29 cellular contexts compared by ENCODE assay signal in the genomic region with DNA sequence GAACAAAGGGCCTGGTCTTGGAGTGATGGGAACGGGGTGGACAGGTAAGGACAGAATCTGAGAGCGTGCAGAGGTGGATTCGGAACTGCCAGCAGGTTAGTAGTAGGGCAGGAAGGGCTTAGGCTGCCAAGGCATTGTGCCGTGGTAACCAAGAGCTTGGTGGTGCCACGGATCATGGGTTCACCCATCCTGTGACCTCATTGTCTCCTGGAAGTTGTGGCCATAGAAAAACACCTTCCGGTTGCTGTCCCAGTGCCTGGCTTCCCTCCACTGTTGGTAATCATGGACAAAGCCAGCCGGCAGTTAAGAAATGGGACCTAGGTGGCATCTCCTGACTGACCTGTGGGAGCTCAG. TPM values are rescaled to one million over a fixed set of nuclear protein-coding genes. Genes with fewer than 3 reads are reported as not detected.
DNase-seq lines count a peak whose midpoint lies in the region; ATAC-seq and TF ChIP-seq lines count a peak whose summit lies in the region.
"Had no signal": no experiment of that assay in that cellular context is flagged by ENCODE, and none has a peak within 500 bp of the region (broad histone marks: within the 10 kb centered on the region; RNA-seq: fewer than 3 reads in every experiment).

No MANE protein-coding gene starts in this region.

- H3K36me3 ChIP-seq in esophagus squamous epithelium, result peaks cover 0 to 81% (median 5%) of the 10 kb centered on the region in 3 donors
- peaks cover 16 to 82% (median 44%) of the 10 kb centered on the region in 4 donors for H3K36me3 ChIP-seq in upper lobe of left lung
- H3K36me3 ChIP-seq: ovary had no signal

- TF ChIP-seq POLR2A in esophagus squamous epithelium (IDR thresholded peaks at IDR 0.05) (no peak), upper lobe of left lung (IDR thresholded peaks at IDR 0.05) (no peak)

- no peak overlapping the region for H3K4me3 Mint-ChIP-seq in nephron
- H3K4me3 Mint-ChIP-seq: activated CD8-positive, alpha-beta memory T cell treated with anti-CD3 and anti-CD28 coated beads, Interleukin-2, amount 10 ng/mL, durations not matched to agents 7 days and 5 days; activated T-cell treated with anti-CD3 and anti-CD28 coated beads, Interleukin-2, amount 50 U/mL, for 72 hours; naive thymus-derived CD8-positive, alpha-beta T cell had no signal

- H3K9me3 ChIP-seq in esophagus squamous epithelium (no peaks in the 10 kb centered on the region), upper lobe of left lung (no peaks in the 10 kb centered on the region)
- H3K9me3 ChIP-seq: BLaER1, body of pancreas, ovary, thoracic aorta had no signal

- TF ChIP-seq EP300 in upper lobe of left lung (IDR thresholded peaks at IDR 0.05), result no peak

- TF ChIP-seq CTCF in esophagus squamous epithelium (IDR thresholded peaks at IDR 0.05), result no peak
- no peak for TF ChIP-seq CTCF in nephron (IDR thresholded peaks at IDR 0.05; ENCODE audit: unreplicated experiment in 3 of 3)
- no peak for TF ChIP-seq CTCF in upper lobe of left lung (IDR thresholded peaks at IDR 0.05)

- no peak for DNase-seq in esophagus squamous epithelium (lab: John Stamatoyannopoulos, UW)
- no peak for DNase-seq in upper lobe of left lung
- no peak for DNase-seq in stimulated activated CD4-positive, alpha-beta T cell treated with anti-CD3 and anti-CD28 coated beads, Interleukin-4, amount 100 ng/mL, for 1 hour
- DNase-seq: activated CD4-positive, CD25-positive, alpha-beta regulatory T cell; activated CD8-positive, alpha-beta memory T cell treated with anti-CD3 and anti-CD28 coated beads, Interleukin-2, amount 10 ng/mL, durations not matched to agents 7 days and 5 days; activated naive CD4-positive, alpha-beta T cell treated with Interleukin-2 at 50 U/mL for 16 hours; activated T-cell treated with anti-CD3 and anti-CD28 coated beads, Interleukin-2, amount 50 U/mL, for 72 hours; body of pancreas; COR-L47; GDM1; H7; midbrain; naive thymus-derived CD8-positive, alpha-beta T cell; NCI-H1048; NCI-H187; NCI-H2171 treated with DMSO at 0.1 percent for 48 hours; NCI-H524 treated with DMSO at 0.1 percent for 48 hours; ovary; PC-9; Right ventricle myocardium superior; stimulated activated naive CD4-positive, alpha-beta T cell treated with Interleukin-2 at 50 U/mL for 16 hours; T1000 had no signal

- H3K4me1 Mint-ChIP-seq in nephron, result peaks cover 47% of the 10 kb centered on the region
- H3K4me1 Mint-ChIP-seq: activated CD8-positive, alpha-beta memory T cell treated with anti-CD3 and anti-CD28 coated beads, Interleukin-2, amount 10 ng/mL, durations not matched to agents 7 days and 5 days; naive thymus-derived CD8-positive, alpha-beta T cell had no signal

- peaks cover 0 to 12% (median 0%) of the 10 kb centered on the region in 3 donors for H3K4me1 ChIP-seq in esophagus squamous epithelium
- peaks cover 0 to 8% (median 2%) of the 10 kb centered on the region in 4 donors for H3K4me1 ChIP-seq in upper lobe of left lung
- H3K4me1 ChIP-seq: BLaER1, body of pancreas had no signal

- no peaks in the 10 kb centered on the region for H3K27me3 Mint-ChIP-seq in nephron (ENCODE audit: low read depth)
- H3K27me3 Mint-ChIP-seq: activated CD8-positive, alpha-beta memory T cell treated with anti-CD3 and anti-CD28 coated beads, Interleukin-2, amount 10 ng/mL, durations not matched to agents 7 days and 5 days; naive thymus-derived CD8-positive, alpha-beta T cell had no signal

- ATAC-seq in SK-N-SH treated with all-trans-retinoic acid at 6 μM for 48 hours (peak; percentile 8; the same call in 1 of the 3 replicates), upper lobe of left lung (ENCODE audit: low FRiP score in 2 of 2) (peak in 1 of 2 donors; percentile 25), HG03571 (IDR thresholded peaks at IDR 0.05; ENCODE audit: unreplicated experiment) (no peak), GM19463 (IDR thresholded peaks at IDR 0.05; ENCODE audit: unreplicated experiment) (no peak)
- ATAC-seq: activated CD8-positive, alpha-beta memory T cell treated with anti-CD3 and anti-CD28 coated beads, Interleukin-2, amount 10 ng/mL, durations not matched to agents 7 days and 5 days; activated T-cell treated with anti-CD3 and anti-CD28 coated beads, Interleukin-2, amount 50 U/mL, for 72 hours; body of pancreas; naive thymus-derived CD8-positive, alpha-beta T cell had no signal

- H3K27me3 ChIP-seq in esophagus squamous epithelium (no peaks in the 10 kb centered on the region), upper lobe of left lung (no peaks in the 10 kb centered on the region)
- H3K27me3 ChIP-seq: BLaER1, body of pancreas, ovary had no signal

- H3K36me3 Mint-ChIP-seq in nephron (ENCODE audit: low read depth), result peaks cover 47% of the 10 kb centered on the region

- H3K4me3 ChIP-seq in esophagus squamous epithelium, result no peak overlapping the region
- no peak overlapping the region for H3K4me3 ChIP-seq in upper lobe of left lung
- H3K4me3 ChIP-seq: BLaER1, body of pancreas, ovary, PC-9, thoracic aorta had no signal

- WGBS in esophagus squamous epithelium, 2 donors, result 84 to 90% methylated on average over 6 of the region's 7 CpGs
- 78 to 87% methylated on average over 5 to 6 of the region's 7 CpGs for WGBS in upper lobe of left lung, 2 donors

- H3K27ac Mint-ChIP-seq in nephron, result peak overlapping the region in 2 of 3 experiments; percentile 26 to 80
- H3K27ac Mint-ChIP-seq: activated CD8-positive, alpha-beta memory T cell treated with anti-CD3 and anti-CD28 coated beads, Interleukin-2, amount 10 ng/mL, durations not matched to agents 7 days and 5 days; activated T-cell treated with anti-CD3 and anti-CD28 coated beads, Interleukin-2, amount 50 U/mL, for 72 hours had no signal

- H3K9me3 Mint-ChIP-seq in nephron, result no peaks in the 10 kb centered on the region
- H3K9me3 Mint-ChIP-seq: activated T-cell treated with anti-CD3 and anti-CD28 coated beads, Interleukin-2, amount 50 U/mL, for 72 hours; naive thymus-derived CD8-positive, alpha-beta T cell had no signal

- peak overlapping the region in 3 of 4 donors; percentile 18 to 32 (median 22) for H3K27ac ChIP-seq in esophagus squamous epithelium
- H3K27ac ChIP-seq in upper lobe of left lung, result peak overlapping the region; percentile 20 to 52 (median 39)
- H3K27ac ChIP-seq: BLaER1, body of pancreas, ovary, PC-9, thoracic aorta had no signal

- intact Hi-C loops in esophagus squamous epithelium (cut with DNase I), result no loop called here

TF ChIP-seq in SK-N-SH treated with all-trans-retinoic acid at 6 μM for 48 hours, 23 proteins besides CTCF, POLR2A, EP300 and RAD21 (continues in another document):
- TF ChIP-seq, protein P1, sequence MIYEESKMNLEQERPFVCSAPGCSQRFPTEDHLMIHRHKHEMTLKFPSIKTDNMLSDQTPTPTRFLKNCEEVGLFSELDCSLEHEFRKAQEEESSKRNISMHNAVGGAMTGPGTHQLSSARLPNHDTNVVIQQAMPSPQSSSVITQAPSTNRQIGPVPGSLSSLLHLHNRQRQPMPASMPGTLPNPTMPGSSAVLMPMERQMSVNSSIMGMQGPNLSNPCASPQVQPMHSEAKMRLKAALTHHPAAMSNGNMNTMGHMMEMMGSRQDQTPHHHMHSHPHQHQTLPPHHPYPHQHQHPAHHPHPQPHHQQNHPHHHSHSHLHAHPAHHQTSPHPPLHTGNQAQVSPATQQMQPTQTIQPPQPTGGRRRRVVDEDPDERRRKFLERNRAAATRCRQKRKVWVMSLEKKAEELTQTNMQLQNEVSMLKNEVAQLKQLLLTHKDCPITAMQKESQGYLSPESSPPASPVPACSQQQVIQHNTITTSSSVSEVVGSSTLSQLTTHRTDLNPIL (CRISPR knock-in tag; IDR thresholded peaks at IDR 0.05; ENCODE audit: low read depth), result no peak
- TF ChIP-seq, protein P2, sequence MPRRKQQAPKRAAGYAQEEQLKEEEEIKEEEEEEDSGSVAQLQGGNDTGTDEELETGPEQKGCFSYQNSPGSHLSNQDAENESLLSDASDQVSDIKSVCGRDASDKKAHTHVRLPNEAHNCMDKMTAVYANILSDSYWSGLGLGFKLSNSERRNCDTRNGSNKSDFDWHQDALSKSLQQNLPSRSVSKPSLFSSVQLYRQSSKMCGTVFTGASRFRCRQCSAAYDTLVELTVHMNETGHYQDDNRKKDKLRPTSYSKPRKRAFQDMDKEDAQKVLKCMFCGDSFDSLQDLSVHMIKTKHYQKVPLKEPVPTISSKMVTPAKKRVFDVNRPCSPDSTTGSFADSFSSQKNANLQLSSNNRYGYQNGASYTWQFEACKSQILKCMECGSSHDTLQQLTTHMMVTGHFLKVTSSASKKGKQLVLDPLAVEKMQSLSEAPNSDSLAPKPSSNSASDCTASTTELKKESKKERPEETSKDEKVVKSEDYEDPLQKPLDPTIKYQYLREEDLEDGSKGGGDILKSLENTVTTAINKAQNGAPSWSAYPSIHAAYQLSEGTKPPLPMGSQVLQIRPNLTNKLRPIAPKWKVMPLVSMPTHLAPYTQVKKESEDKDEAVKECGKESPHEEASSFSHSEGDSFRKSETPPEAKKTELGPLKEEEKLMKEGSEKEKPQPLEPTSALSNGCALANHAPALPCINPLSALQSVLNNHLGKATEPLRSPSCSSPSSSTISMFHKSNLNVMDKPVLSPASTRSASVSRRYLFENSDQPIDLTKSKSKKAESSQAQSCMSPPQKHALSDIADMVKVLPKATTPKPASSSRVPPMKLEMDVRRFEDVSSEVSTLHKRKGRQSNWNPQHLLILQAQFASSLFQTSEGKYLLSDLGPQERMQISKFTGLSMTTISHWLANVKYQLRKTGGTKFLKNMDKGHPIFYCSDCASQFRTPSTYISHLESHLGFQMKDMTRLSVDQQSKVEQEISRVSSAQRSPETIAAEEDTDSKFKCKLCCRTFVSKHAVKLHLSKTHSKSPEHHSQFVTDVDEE (CRISPR knock-in tag; IDR thresholded peaks at IDR 0.05), result no peak
- TF ChIP-seq SNAI2 (CRISPR knock-in tag; IDR thresholded peaks at IDR 0.05) (no peak), GLIS3 (CRISPR knock-in tag; IDR thresholded peaks at IDR 0.05) (no peak), CSDC2 (CRISPR knock-in tag; IDR thresholded peaks at IDR 0.05) (no peak), ZNF565 (CRISPR knock-in tag; conservative IDR thresholded peaks at IDR 0.05; ENCODE audit: low read depth) (no peak)

RNA-seq across cellular contexts. Expression of a gene that starts 42.5 kb away (rescaled TPM):
- under 1 TPM in 1 of 4 donors, not detected in 3; 0.19 TPM for total RNA-seq in esophagus squamous epithelium
- 100 to 1,000 TPM in 1 of 6 donors, 10 to 100 TPM in 4, under 1 TPM in 1; 0.77 to 125 (median 37.0) TPM for total RNA-seq in upper lobe of left lung
- total RNA-seq: activated CD8-positive, alpha-beta memory T cell treated with anti-CD3 and anti-CD28 coated beads, Interleukin-2, amount 10 ng/mL, durations not matched to agents 7 days and 5 days; activated T-cell treated with anti-CD3 and anti-CD28 coated beads, Interleukin-2, amount 50 U/mL, for 72 hours; H7; left lobe of liver; Right ventricle myocardium superior had no signal

RNA-seq across cellular contexts. Expression of a gene that starts 51.2 kb away (rescaled TPM):
- total RNA-seq in esophagus squamous epithelium, result 10 to 100 TPM in 3 of 4 donors, 1 to 10 TPM in 1; 4.5 to 12.6 (median 11.6) TPM
- total RNA-seq in upper lobe of left lung, result 10 to 100 TPM in 5 of 6 donors, 1 to 10 TPM in 1; 7.4 to 33.5 (median 18.7) TPM

RNA-seq across cellular contexts. Expression of a gene that starts 51.6 kb away (rescaled TPM):
- total RNA-seq in esophagus squamous epithelium, result under 1 TPM in 2 of 4 donors, not detected in 2; under 0.01 to 0.23 TPM
- total RNA-seq in upper lobe of left lung, result 1 to 10 TPM in 5 of 6 donors, under 1 TPM in 1; 0.29 to 9.4 (median 3.1) TPM
- total RNA-seq: H7, left lobe of liver had no signal

RNA-seq across cellular contexts. Expression of a gene that starts 52.2 kb away (rescaled TPM):
- total RNA-seq in esophagus squamous epithelium (10 to 100 TPM in 2 of 4 donors, 1 to 10 TPM in 2; 4.7 to 36.1 (median 12.2) TPM), upper lobe of left lung (100 to 1,000 TPM in 2 of 6 donors, 10 to 100 TPM in 4; 44.6 to 124 (median 76.1) TPM)
